In the genomic region with DNA sequence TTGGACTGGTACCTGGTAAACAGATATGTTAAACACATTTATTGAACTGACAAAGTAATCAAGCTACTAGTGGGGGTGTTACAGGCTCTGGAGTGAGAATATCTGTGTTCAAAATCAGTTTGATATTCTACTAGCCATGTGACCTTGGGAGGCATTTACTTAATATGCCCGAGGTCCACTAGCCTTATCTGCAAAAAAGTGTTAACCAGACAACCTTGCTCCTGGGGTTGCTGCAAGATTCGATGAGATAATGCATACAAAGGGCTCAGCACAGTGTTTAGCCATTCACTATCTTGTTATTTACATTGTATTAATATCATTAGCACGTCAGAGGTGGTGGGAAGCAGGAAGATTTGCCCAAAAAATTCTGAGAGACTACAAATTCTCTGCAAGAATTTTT, we compare ENCODE assay signal across 1 cellular context.
TF ChIP-seq lines count a peak whose summit lies in the region.

No MANE protein-coding gene starts in this region.

TF ChIP-seq in HepG2, 621 proteins besides CTCF, POLR2A, EP300 and RAD21 (continued from another document):
- TF ChIP-seq, protein P1, sequence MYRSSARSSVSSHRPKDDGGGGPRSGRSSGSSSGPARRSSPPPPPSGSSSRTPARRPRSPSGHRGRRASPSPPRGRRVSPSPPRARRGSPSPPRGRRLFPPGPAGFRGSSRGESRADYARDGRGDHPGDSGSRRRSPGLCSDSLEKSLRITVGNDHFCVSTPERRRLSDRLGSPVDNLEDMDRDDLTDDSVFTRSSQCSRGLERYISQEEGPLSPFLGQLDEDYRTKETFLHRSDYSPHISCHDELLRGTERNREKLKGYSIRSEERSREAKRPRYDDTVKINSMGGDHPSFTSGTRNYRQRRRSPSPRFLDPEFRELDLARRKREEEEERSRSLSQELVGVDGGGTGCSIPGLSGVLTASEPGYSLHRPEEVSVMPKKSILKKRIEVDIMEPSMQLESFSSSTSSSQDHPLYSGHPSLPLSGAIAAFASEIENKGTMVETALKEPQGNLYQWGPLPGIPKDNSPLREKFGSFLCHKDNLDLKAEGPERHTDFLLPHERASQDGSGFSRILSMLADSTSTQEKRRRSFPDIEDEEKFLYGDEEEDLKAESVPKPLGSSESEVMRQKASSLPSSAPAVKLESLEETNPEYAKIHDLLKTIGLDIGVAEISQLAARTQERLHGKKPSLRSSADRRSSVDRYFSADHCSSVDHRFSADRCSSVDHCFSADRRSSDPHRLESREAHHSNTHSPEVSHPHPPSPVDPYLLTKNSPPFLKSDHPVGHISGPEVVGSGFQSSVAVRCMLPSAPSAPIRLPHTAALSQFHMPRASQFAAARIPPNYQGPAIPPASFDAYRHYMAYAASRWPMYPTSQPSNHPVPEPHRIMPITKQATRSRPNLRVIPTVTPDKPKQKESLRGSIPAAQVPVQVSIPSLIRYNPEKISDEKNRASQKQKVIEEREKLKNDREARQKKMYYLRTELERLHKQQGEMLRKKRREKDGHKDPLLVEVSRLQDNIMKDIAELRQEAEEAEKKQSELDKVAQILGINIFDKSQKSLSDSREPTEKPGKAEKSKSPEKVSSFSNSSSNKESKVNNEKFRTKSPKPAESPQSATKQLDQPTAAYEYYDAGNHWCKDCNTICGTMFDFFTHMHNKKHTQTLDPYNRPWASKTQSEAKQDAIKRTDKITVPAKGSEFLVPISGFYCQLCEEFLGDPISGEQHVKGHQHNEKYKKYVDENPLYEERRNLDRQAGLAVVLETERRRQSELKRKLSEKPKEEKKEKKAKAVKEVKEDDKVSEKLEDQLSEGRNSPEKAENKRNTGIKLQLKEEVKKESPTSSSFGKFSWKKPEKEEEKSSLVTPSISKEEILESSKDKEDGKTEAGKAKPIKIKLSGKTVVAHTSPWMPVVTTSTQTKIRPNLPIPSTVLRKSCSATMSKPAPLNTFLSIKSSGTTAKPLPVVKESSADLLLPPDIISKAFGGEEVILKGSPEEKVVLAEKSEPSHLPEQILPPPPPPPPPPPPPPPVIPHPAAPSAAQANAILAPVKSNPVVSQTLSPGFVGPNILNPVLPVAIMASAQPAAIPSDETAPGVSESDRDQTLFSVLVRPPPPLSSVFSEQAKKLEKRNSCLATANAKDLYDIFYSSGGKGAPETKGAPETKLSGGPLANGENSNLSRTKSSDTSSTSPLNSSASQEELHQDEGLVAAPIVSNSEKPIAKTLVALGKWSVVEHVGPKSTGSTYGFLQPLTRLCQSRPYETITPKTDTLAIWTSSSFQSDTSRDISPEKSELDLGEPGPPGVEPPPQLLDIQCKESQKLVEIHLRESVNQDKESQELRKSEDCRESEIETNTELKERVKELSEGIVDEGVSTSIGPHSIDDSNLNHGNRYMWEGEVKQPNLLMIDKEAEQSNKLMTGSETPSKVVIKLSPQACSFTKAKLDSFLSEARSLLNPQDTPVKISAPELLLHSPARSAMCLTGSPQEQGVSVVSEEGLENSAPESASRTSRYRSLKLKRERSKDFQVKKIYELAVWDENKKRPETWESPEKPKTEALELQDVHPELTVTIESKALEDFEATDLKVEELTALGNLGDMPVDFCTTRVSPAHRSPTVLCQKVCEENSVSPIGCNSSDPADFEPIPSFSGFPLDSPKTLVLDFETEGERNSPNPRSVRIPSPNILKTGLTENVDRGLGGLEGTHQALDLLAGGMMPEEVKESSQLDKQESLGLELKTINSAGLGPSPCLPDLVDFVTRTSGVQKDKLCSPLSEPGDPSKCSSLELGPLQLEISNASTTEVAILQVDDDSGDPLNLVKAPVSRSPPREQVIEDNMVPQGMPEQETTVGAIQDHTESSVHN (CRISPR knock-in tag; IDR thresholded peaks at IDR 0.05), result no peak
- TF ChIP-seq ZNF12 (CRISPR knock-in tag; IDR thresholded peaks at IDR 0.05) (no peak), JUN (CRISPR knock-in tag; IDR thresholded peaks at IDR 0.05) (no peak), ZIK1 (CRISPR knock-in tag; IDR thresholded peaks at IDR 0.05; ENCODE audit: borderline replicate concordance, low read depth) (no peak), RARA (CRISPR knock-in tag; IDR thresholded peaks at IDR 0.05) (peak; percentile 37; the same call in 1 of the 2 replicates), DPF2 (CRISPR knock-in tag; IDR thresholded peaks at IDR 0.05; ENCODE audit: borderline replicate concordance, low read depth) (no peak), MZF1 (CRISPR knock-in tag; IDR thresholded peaks at IDR 0.05; ENCODE audit: borderline replicate concordance) (no peak), PHF5A (CRISPR knock-in tag; IDR thresholded peaks at IDR 0.05; ENCODE audit: low read depth, unreplicated experiment) (no peak), ZNF432 (CRISPR knock-in tag; IDR thresholded peaks at IDR 0.05; ENCODE audit: borderline replicate concordance) (no peak), KDM6A (CRISPR knock-in tag; IDR thresholded peaks at IDR 0.05; ENCODE audit: low read depth) (no peak), RARG (CRISPR knock-in tag; IDR thresholded peaks at IDR 0.05; ENCODE audit: low read depth) (no peak), NPAS2 (CRISPR knock-in tag; IDR thresholded peaks at IDR 0.05; ENCODE audit: borderline replicate concordance) (no peak), YEATS2 (CRISPR knock-in tag; IDR thresholded peaks at IDR 0.05; ENCODE audit: borderline replicate concordance) (no peak), SRY (CRISPR knock-in tag; IDR thresholded peaks at IDR 0.05) (no peak), HES4 (CRISPR knock-in tag; IDR thresholded peaks at IDR 0.05; ENCODE audit: borderline replicate concordance) (no peak), ZNF101 (CRISPR knock-in tag; IDR thresholded peaks at IDR 0.05; ENCODE audit: borderline replicate concordance, low read depth) (no peak), HNRNPLL (IDR thresholded peaks at IDR 0.05; ENCODE audit: low read depth, low read length, poor library complexity, severe bottlenecking) (no peak)
- TF ChIP-seq, protein P2, sequence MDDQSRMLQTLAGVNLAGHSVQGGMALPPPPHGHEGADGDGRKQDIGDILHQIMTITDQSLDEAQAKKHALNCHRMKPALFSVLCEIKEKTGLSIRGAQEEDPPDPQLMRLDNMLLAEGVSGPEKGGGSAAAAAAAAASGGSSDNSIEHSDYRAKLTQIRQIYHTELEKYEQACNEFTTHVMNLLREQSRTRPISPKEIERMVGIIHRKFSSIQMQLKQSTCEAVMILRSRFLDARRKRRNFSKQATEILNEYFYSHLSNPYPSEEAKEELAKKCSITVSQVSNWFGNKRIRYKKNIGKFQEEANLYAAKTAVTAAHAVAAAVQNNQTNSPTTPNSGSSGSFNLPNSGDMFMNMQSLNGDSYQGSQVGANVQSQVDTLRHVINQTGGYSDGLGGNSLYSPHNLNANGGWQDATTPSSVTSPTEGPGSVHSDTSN (CRISPR knock-in tag; IDR thresholded peaks at IDR 0.05; ENCODE audit: borderline replicate concordance), result no peak
- TF ChIP-seq, protein P3, sequence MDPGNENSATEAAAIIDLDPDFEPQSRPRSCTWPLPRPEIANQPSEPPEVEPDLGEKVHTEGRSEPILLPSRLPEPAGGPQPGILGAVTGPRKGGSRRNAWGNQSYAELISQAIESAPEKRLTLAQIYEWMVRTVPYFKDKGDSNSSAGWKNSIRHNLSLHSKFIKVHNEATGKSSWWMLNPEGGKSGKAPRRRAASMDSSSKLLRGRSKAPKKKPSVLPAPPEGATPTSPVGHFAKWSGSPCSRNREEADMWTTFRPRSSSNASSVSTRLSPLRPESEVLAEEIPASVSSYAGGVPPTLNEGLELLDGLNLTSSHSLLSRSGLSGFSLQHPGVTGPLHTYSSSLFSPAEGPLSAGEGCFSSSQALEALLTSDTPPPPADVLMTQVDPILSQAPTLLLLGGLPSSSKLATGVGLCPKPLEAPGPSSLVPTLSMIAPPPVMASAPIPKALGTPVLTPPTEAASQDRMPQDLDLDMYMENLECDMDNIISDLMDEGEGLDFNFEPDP (CRISPR knock-in tag; conservative IDR thresholded peaks at IDR 0.05), result no peak
- TF ChIP-seq, protein P4, sequence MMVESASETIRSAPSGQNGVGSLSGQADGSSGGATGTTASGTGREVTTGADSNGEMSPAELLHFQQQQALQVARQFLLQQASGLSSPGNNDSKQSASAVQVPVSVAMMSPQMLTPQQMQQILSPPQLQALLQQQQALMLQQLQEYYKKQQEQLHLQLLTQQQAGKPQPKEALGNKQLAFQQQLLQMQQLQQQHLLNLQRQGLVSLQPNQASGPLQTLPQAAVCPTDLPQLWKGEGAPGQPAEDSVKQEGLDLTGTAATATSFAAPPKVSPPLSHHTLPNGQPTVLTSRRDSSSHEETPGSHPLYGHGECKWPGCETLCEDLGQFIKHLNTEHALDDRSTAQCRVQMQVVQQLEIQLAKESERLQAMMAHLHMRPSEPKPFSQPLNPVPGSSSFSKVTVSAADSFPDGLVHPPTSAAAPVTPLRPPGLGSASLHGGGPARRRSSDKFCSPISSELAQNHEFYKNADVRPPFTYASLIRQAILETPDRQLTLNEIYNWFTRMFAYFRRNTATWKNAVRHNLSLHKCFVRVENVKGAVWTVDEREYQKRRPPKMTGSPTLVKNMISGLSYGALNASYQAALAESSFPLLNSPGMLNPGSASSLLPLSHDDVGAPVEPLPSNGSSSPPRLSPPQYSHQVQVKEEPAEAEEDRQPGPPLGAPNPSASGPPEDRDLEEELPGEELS (CRISPR knock-in tag; IDR thresholded peaks at IDR 0.05), result 0 out of 2 replicates have a peak, but pooled peaks have one; percentile 35
